In genomic region chr14:54772451-54772881, GRCh38 we compare ENCODE assay signal across 8 cellular contexts.
DNase-seq lines count a peak whose midpoint lies in the region; ATAC-seq, FAIRE-seq and TF ChIP-seq lines count a peak whose summit lies in the region.

No MANE protein-coding gene starts in this region.

- H3K27me3 Mint-ChIP-seq in astrocyte (ENCODE audit: low read depth, unreplicated experiment), result no peaks in the 10 kb centered on the region

- H3K36me3 Mint-ChIP-seq in astrocyte (ENCODE audit: low read depth, unreplicated experiment), result peaks cover 18% of the 10 kb centered on the region

- H3K27ac Mint-ChIP-seq in astrocyte (ENCODE audit: unreplicated experiment), result peak overlapping the region; percentile 94

- H2AFZ ChIP-seq in astrocyte (ENCODE audit: low read depth, low read length), result no peak overlapping the region

- peak overlapping the region; percentile 88 for H3K9ac ChIP-seq in astrocyte (ENCODE audit: low read length)

- TF ChIP-seq CTCF in left ventricle myocardium inferior (IDR thresholded peaks at IDR 0.05; ENCODE audit: borderline replicate concordance) (no peak), astrocyte (IDR thresholded peaks at IDR 0.05; ENCODE audit: insufficient read depth, low read depth, low read length) (no peak), lower lobe of right lung (IDR thresholded peaks at IDR 0.05) (no peak)

- H4K20me1 ChIP-seq in astrocyte (ENCODE audit: insufficient read depth, low read length), result peaks cover 11% of the 10 kb centered on the region

- peaks cover 15% of the 10 kb centered on the region for H3K36me3 ChIP-seq in left ventricle myocardium inferior
- peaks cover 10% of the 10 kb centered on the region for H3K36me3 ChIP-seq in astrocyte (ENCODE audit: insufficient read depth, low read length)
- peaks cover 32% of the 10 kb centered on the region for H3K36me3 ChIP-seq in lower lobe of right lung

- ATAC-seq in left ventricle myocardium superior, result no peak
- no peak for ATAC-seq in lower lobe of right lung
- no peak for ATAC-seq in HG03025 (IDR thresholded peaks at IDR 0.05; ENCODE audit: low FRiP score, unreplicated experiment)
- ATAC-seq in GM18519 (IDR thresholded peaks at IDR 0.05; ENCODE audit: low FRiP score, unreplicated experiment), result no peak

- peak; percentile 13 for FAIRE-seq in astrocyte (lab: Jason Lieb, UNC)
- no peak for FAIRE-seq in urothelium cell line (lab: Jason Lieb, UNC)

- intact Hi-C loops in left ventricle myocardium inferior (cut with micrococcal nuclease) (loop anchor here (2.0 to 5.0 kb wide), 2 partner anchors 80 to 208 kb away; no protein-coding TSS in a partner anchor), left ventricle myocardium superior (cut with micrococcal nuclease) (loop anchor here (5.0 kb wide), 1 partner anchor 80 kb away; no protein-coding TSS in a partner anchor), lower lobe of right lung (cut with DNase I) (loop anchor here (10.0 kb wide), 1 partner anchor 218 kb away; no protein-coding TSS in a partner anchor)

- no peaks in the 10 kb centered on the region for H3K9me3 Mint-ChIP-seq in astrocyte (ENCODE audit: unreplicated experiment)

- no peaks in the 10 kb centered on the region for H3K9me3 ChIP-seq in left ventricle myocardium inferior (replicated peaks)
- H3K9me3 ChIP-seq in astrocyte (ENCODE audit: insufficient read depth, low read depth, low read length), result no peaks in the 10 kb centered on the region
- no peaks in the 10 kb centered on the region for H3K9me3 ChIP-seq in lower lobe of right lung

- no peaks in the 10 kb centered on the region for H3K79me2 ChIP-seq in astrocyte (ENCODE audit: insufficient read depth, low read length)

- DNase-seq in left ventricle myocardium inferior, result no peak
- DNase-seq in left ventricle myocardium superior, result no peak
- DNase-seq in astrocyte (ENCODE audit: low read depth), result peak; percentile 73
- DNase-seq in lower lobe of right lung, result no peak
- DNase-seq in urothelium cell line (ENCODE audit: low spot score), result peak; percentile 38
- DNase-seq in RPMI8226, result no peak

- H3K4me3 ChIP-seq in left ventricle myocardium inferior (peak overlapping the region; percentile 22), astrocyte (ENCODE audit: insufficient read depth, low read depth, low read length) (peak overlapping the region; percentile 48), lower lobe of right lung (no peak overlapping the region)

- H3K4me1 ChIP-seq in left ventricle myocardium inferior (peaks cover 95% of the 10 kb centered on the region), astrocyte (ENCODE audit: insufficient read depth, low read length) (peaks cover 44% of the 10 kb centered on the region), lower lobe of right lung (peaks cover 24% of the 10 kb centered on the region)

- peak overlapping the region; percentile 43 for H3K4me3 Mint-ChIP-seq in astrocyte (ENCODE audit: unreplicated experiment)

- H3K4me2 ChIP-seq in astrocyte (ENCODE audit: low read length), result peak overlapping the region; percentile 81

- peak overlapping the region; percentile 91 for H3K27ac ChIP-seq in left ventricle myocardium inferior (replicated peaks)
- H3K27ac ChIP-seq in astrocyte (ENCODE audit: low read depth, low read length), result peak overlapping the region; percentile 99
- peak overlapping the region; percentile 82 for H3K27ac ChIP-seq in lower lobe of right lung

- H3K27me3 ChIP-seq in left ventricle myocardium inferior (ENCODE audit: low read depth) (no peaks in the 10 kb centered on the region), astrocyte (ENCODE audit: insufficient read depth, low read length) (no peaks in the 10 kb centered on the region), lower lobe of right lung (ENCODE audit: low read depth) (no peaks in the 10 kb centered on the region)

- H3K4me1 Mint-ChIP-seq in astrocyte (ENCODE audit: low read depth, unreplicated experiment), result peaks cover 29% of the 10 kb centered on the region

Comparison
In these comparisons a context has a peak if more than half of its experiments do, and no peak if none do; other contexts are left out.
1. DNase-seq: peak in astrocyte (single experiment) and urothelium cell line (single experiment); none in left ventricle myocardium inferior (single experiment), left ventricle myocardium superior (single experiment), lower lobe of right lung (single experiment) and RPMI8226 (single experiment).
2. Peak in every context shown above with its lines, with median percentiles within 50 percentile points of each other: H3K27ac ChIP-seq.